ENCODE assay signal across 14 cellular contexts in genomic region chr2:147782521-147782920, GRCh38.
DNase-seq lines count a peak whose midpoint lies in the region; ATAC-seq and TF ChIP-seq lines count a peak whose summit lies in the region.
"Had no signal": no experiment of that assay in that cellular context is flagged by ENCODE, and none has a peak within 500 bp of the region (broad histone marks: within the 10 kb centered on the region; RNA-seq: fewer than 3 reads in every experiment).

No MANE protein-coding gene starts in this region.

- no peaks in the 10 kb centered on the region for H3K27me3 Mint-ChIP-seq in Calu3 (ENCODE audit: unreplicated experiment)

- H3K4me1 Mint-ChIP-seq in stimulated activated effector memory CD8-positive, alpha-beta T cell treated with anti-CD3 and anti-CD28 coated beads, Interleukin-12 subunit alpha, Interleukin-12 subunit beta, amount 100 ng/mL, for 72 hours, result no peaks in the 10 kb centered on the region
- H3K4me1 Mint-ChIP-seq in Calu3 (ENCODE audit: low read depth, unreplicated experiment), result no peaks in the 10 kb centered on the region

- CTCF ChIA-PET in Calu3 (lab: Charles Lee), result interaction anchor here (0.6 kb wide), 1 partner anchor 146 kb away, joined by 3 read pairs; no protein-coding TSS in a partner anchor

- intact Hi-C loops in Calu3 (cut with micrococcal nuclease; ENCODE audit: unreplicated experiment), result no loop called here

- TF ChIP-seq CTCF in fibroblast of pulmonary artery (IDR thresholded peaks at IDR 0.05; ENCODE audit: low read length, missing control alignments) (no peak), Calu3 (IDR thresholded peaks at IDR 0.05; ENCODE audit: unreplicated experiment) (no peak)

- no peak overlapping the region for H3K27ac Mint-ChIP-seq in activated naive CD4-positive, alpha-beta T cell treated with anti-CD3 and anti-CD28 coated beads, Interleukin-2, amount 50 U/mL, for 72 hours
- H3K27ac Mint-ChIP-seq in stimulated activated effector memory CD8-positive, alpha-beta T cell treated with anti-CD3 and anti-CD28 coated beads, Interleukin-12 subunit alpha, Interleukin-12 subunit beta, amount 100 ng/mL, for 72 hours, result no peak overlapping the region
- no peak overlapping the region for H3K27ac Mint-ChIP-seq in Calu3 (ENCODE audit: unreplicated experiment)
- H3K27ac Mint-ChIP-seq: activated naive CD8-positive, alpha-beta T cell; HFFc6 had no signal

- DNase-seq in activated naive CD4-positive, alpha-beta T cell treated with anti-CD3 and anti-CD28 coated beads, Interleukin-2, amount 50 U/mL, for 72 hours (ENCODE audit: low spot score in 2 of 2), result no peak
- no peak for DNase-seq in activated naive CD4-positive, alpha-beta T cell treated with anti-CD3 and anti-CD28 coated beads, Interleukin-2, amount 50 U/mL, for 16 hours
- DNase-seq in NCI-H69 (lab: John Stamatoyannopoulos, UW) (peak; percentile 58), fibroblast of pulmonary artery (ENCODE audit: low read depth) (peak; percentile 29), Calu3 (no peak), SIG-M5 (lab: John Stamatoyannopoulos, UW) (no peak), 8988T (no peak)
- no peak for DNase-seq in stimulated activated effector memory CD8-positive, alpha-beta T cell treated with anti-CD3 and anti-CD28 coated beads, Interleukin-12 subunit alpha, Interleukin-12 subunit beta, amount 100 ng/mL, for 72 hours (ENCODE audit: low spot score in 2 of 2)
- DNase-seq: head of caudate nucleus, HFFc6, NCI-H2081 treated with DMSO at 0.1 percent for 48 hours had no signal

- no peak overlapping the region for H3K4me3 Mint-ChIP-seq in stimulated activated effector memory CD8-positive, alpha-beta T cell treated with anti-CD3 and anti-CD28 coated beads, Interleukin-12 subunit alpha, Interleukin-12 subunit beta, amount 100 ng/mL, for 72 hours
- H3K4me3 Mint-ChIP-seq in Calu3 (ENCODE audit: low read depth, unreplicated experiment), result no peak overlapping the region
- H3K4me3 Mint-ChIP-seq: activated naive CD8-positive, alpha-beta T cell; HFFc6 had no signal

- H3K4me3 ChIP-seq in fibroblast of pulmonary artery (replicated peaks; ENCODE audit: low read depth, low read length), result no peak overlapping the region
- H3K4me3 ChIP-seq: vagina had no signal

- peaks cover 0 to 6% of the 10 kb centered on the region in 2 donors for H3K9me3 Mint-ChIP-seq in activated naive CD4-positive, alpha-beta T cell treated with anti-CD3 and anti-CD28 coated beads, Interleukin-2, amount 50 U/mL, for 72 hours
- no peaks in the 10 kb centered on the region for H3K9me3 Mint-ChIP-seq in stimulated activated effector memory CD8-positive, alpha-beta T cell treated with anti-CD3 and anti-CD28 coated beads, Interleukin-12 subunit alpha, Interleukin-12 subunit beta, amount 100 ng/mL, for 72 hours
- no peaks in the 10 kb centered on the region for H3K9me3 Mint-ChIP-seq in Calu3 (ENCODE audit: low read depth, unreplicated experiment)

- BruUV-seq in Calu3 (replicated peaks; lab: Mats Ljungman, UMichigan), result no TSS peak

- no peaks in the 10 kb centered on the region for H3K36me3 Mint-ChIP-seq in activated naive CD4-positive, alpha-beta T cell treated with anti-CD3 and anti-CD28 coated beads, Interleukin-2, amount 50 U/mL, for 72 hours
- H3K36me3 Mint-ChIP-seq in stimulated activated effector memory CD8-positive, alpha-beta T cell treated with anti-CD3 and anti-CD28 coated beads, Interleukin-12 subunit alpha, Interleukin-12 subunit beta, amount 100 ng/mL, for 72 hours, result no peaks in the 10 kb centered on the region
- no peaks in the 10 kb centered on the region for H3K36me3 Mint-ChIP-seq in Calu3 (ENCODE audit: insufficient read depth, unreplicated experiment)
- H3K36me3 Mint-ChIP-seq: activated naive CD8-positive, alpha-beta T cell had no signal

- ATAC-seq in activated naive CD4-positive, alpha-beta T cell treated with anti-CD3 and anti-CD28 coated beads, Interleukin-2, amount 50 U/mL, for 72 hours, result peak; percentile 28 to 78
- peak; percentile 52 for ATAC-seq in stimulated activated effector memory CD8-positive, alpha-beta T cell treated with anti-CD3 and anti-CD28 coated beads, Interleukin-12 subunit alpha, Interleukin-12 subunit beta, amount 100 ng/mL, for 72 hours
- ATAC-seq: left lobe of liver had no signal

Comparison
In these comparisons a context has a peak if more than half of its experiments do, and no peak if none do; other contexts are left out.
1. DNase-seq: peak in NCI-H69 (single experiment) and fibroblast of pulmonary artery (single experiment); none in activated naive CD4-positive, alpha-beta T cell treated with anti-CD3 and anti-CD28 coated beads, Interleukin-2, amount 50 U/mL, for 72 hours (0 of 2), activated naive CD4-positive, alpha-beta T cell treated with anti-CD3 and anti-CD28 coated beads, Interleukin-2, amount 50 U/mL, for 16 hours (single experiment), stimulated activated effector memory CD8-positive, alpha-beta T cell treated with anti-CD3 and anti-CD28 coated beads, Interleukin-12 subunit alpha, Interleukin-12 subunit beta, amount 100 ng/mL, for 72 hours (0 of 2), Calu3 (single experiment), SIG-M5 (single experiment) and 8988T (single experiment).